22 cellular contexts compared by ENCODE assay signal in genomic region chr19:35320285-35320706, GRCh38. TPM values are rescaled to one million over a fixed set of nuclear protein-coding genes. Genes with fewer than 3 reads are reported as not detected.
DNase-seq lines count a peak whose midpoint lies in the region; ATAC-seq and TF ChIP-seq lines count a peak whose summit lies in the region.
"Had no signal": no experiment of that assay in that cellular context is flagged by ENCODE, and none has a peak within 500 bp of the region (broad histone marks: within the 10 kb centered on the region; RNA-seq: fewer than 3 reads in every experiment).

No MANE protein-coding gene starts in this region.

- no peak overlapping the region for H3K27ac Mint-ChIP-seq in activated CD4-positive, alpha-beta T cell treated with anti-CD3 and anti-CD28 coated beads for 36 hours
- H3K27ac Mint-ChIP-seq: activated naive CD4-positive, alpha-beta T cell treated with anti-CD3 and anti-CD28 coated beads, Interleukin-2, amount 10 ng/mL, durations not matched to agents 7 days and 5 days had no signal

- intact Hi-C loops in activated CD4-positive, alpha-beta T cell treated with anti-CD3 and anti-CD28 coated beads for 36 hours (cut with DNase I, micrococcal nuclease): no loop called here
- intact Hi-C loops in OCI-LY7 (cut with micrococcal nuclease; ENCODE audit: unreplicated experiment) (loop anchor here (1.0 to 2.0 kb wide), 2 partner anchors 10 to 23 kb away; no protein-coding TSS in a partner anchor), left lung (cut with DNase I) (no loop called here), uterus (cut with DNase I; ENCODE audit: low total_unique reads) (no loop called here)

- H3K9me3 Mint-ChIP-seq in activated CD4-positive, alpha-beta T cell treated with anti-CD3 and anti-CD28 coated beads for 36 hours (ENCODE audit: low read depth): no peaks in the 10 kb centered on the region
- H3K9me3 Mint-ChIP-seq: activated naive CD4-positive, alpha-beta T cell treated with anti-CD3 and anti-CD28 coated beads, Interleukin-2, amount 10 ng/mL, durations not matched to agents 7 days and 5 days had no signal

- H4K20me1 ChIP-seq in OCI-LY7 (ENCODE audit: insufficient read depth, low read length): no peaks in the 10 kb centered on the region

- no peaks in the 10 kb centered on the region for H3K9me2 ChIP-seq in OCI-LY7 (ENCODE audit: insufficient read depth, low read length)

- peaks cover 8% of the 10 kb centered on the region; the same call in 1 of the 2 replicates for H3K9me3 ChIP-seq in OCI-LY7 (ENCODE audit: low read length)
- H3K9me3 ChIP-seq in left lung: peaks cover 0 to 6% of the 10 kb centered on the region in 2 donors
- no peaks in the 10 kb centered on the region for H3K9me3 ChIP-seq in uterus

- no peak for DNase-seq in activated CD4-positive, alpha-beta T cell treated with anti-CD3 and anti-CD28 coated beads for 36 hours
- no peak for DNase-seq in activated CD4-positive, alpha-beta T cell treated with anti-CD3 and anti-CD28 coated beads, Interleukin-2, amount 50 U/mL, for 48 hours
- DNase-seq in OCI-LY7 (ENCODE audit: low spot score) (peak; percentile 84), left lung (peak; percentile 44 to 51), MV-4-11 (lab: John Stamatoyannopoulos, UW) (no peak), uterus (no peak)
- DNase-seq in activated CD8-positive, alpha-beta memory T cell treated with anti-CD3 and anti-CD28 coated beads, Interleukin-2, amount 50 U/mL, for 48 hours: no peak
- DNase-seq: activated CD4-positive, alpha-beta T cell treated with anti-CD3 and anti-CD28 coated beads for 1 hour; activated naive CD4-positive, alpha-beta T cell treated with anti-CD3 and anti-CD28 coated beads, Interleukin-2, amount 10 ng/mL, durations not matched to agents 7 days and 5 days; dermis blood vessel endothelial cell; DMS53; NCI-H146; NCI-H226; SHP77 had no signal

- peaks cover 4% of the 10 kb centered on the region for H3K27me3 Mint-ChIP-seq in activated CD4-positive, alpha-beta T cell treated with anti-CD3 and anti-CD28 coated beads for 36 hours

- TF ChIP-seq CTCF in OCI-LY7 (conservative IDR thresholded peaks at IDR 0.05; ENCODE audit: low read length) (no peak), left lung (IDR thresholded peaks at IDR 0.05) (no peak), uterus (IDR thresholded peaks at IDR 0.05) (no peak)

- H3K36me3 ChIP-seq in OCI-LY7 (ENCODE audit: insufficient read depth, low read length): no peaks in the 10 kb centered on the region; the same call in 1 of the 2 replicates
- no peaks in the 10 kb centered on the region for H3K36me3 ChIP-seq in left lung
- H3K36me3 ChIP-seq in uterus: no peaks in the 10 kb centered on the region
- H3K36me3 ChIP-seq: esophagus muscularis mucosa, right atrium auricular region, thoracic aorta had no signal

- POLR2A ChIA-PET in activated CD4-positive, alpha-beta T cell treated with anti-CD3 and anti-CD28 coated beads for 36 hours (lab: Charles Lee): interaction anchor here (0.6 to 0.7 kb wide), 2 partner anchors 27 to 36 kb away, joined by 4 to 6 read pairs; no protein-coding TSS in a partner anchor
- POLR2A ChIA-PET in OCI-LY7 (lab: Charles Lee): interaction anchor here (0.5 to 3.0 kb wide), 13 partner anchors 8 to 323 kb away, joined by 3 to 12 read pairs (median 5); partner anchors contain the start of genes CD22, FFAR1 and MAG

- peak overlapping the region; percentile 57 for H3K4me2 ChIP-seq in OCI-LY7 (ENCODE audit: low read length)

- H3K27me3 ChIP-seq in left lung (no peaks in the 10 kb centered on the region), uterus (no peaks in the 10 kb centered on the region)
- H3K27me3 ChIP-seq: right atrium auricular region had no signal

- no TSS peak for BruUV-seq in OCI-LY7 (replicated peaks; lab: Mats Ljungman, UMichigan)

- no peak overlapping the region for H3K4me3 Mint-ChIP-seq in activated CD4-positive, alpha-beta T cell treated with anti-CD3 and anti-CD28 coated beads for 36 hours
- H3K4me3 Mint-ChIP-seq: activated naive CD4-positive, alpha-beta T cell treated with anti-CD3 and anti-CD28 coated beads, Interleukin-2, amount 10 ng/mL, durations not matched to agents 7 days and 5 days had no signal

- H3K36me3 Mint-ChIP-seq in activated CD4-positive, alpha-beta T cell treated with anti-CD3 and anti-CD28 coated beads for 36 hours (ENCODE audit: low read depth): no peaks in the 10 kb centered on the region
- H3K36me3 Mint-ChIP-seq: activated naive CD4-positive, alpha-beta T cell treated with anti-CD3 and anti-CD28 coated beads, Interleukin-2, amount 10 ng/mL, durations not matched to agents 7 days and 5 days had no signal

- H3K4me1 ChIP-seq in OCI-LY7 (ENCODE audit: insufficient read depth, low read length, poor library complexity, severe bottlenecking) (peaks cover 97% of the 10 kb centered on the region), left lung (peaks cover 0 to 61% of the 10 kb centered on the region in 2 donors), uterus (no peaks in the 10 kb centered on the region)
- H3K4me1 ChIP-seq: right atrium auricular region had no signal

- H3K4me3 ChIP-seq in OCI-LY7 (ENCODE audit: low read depth, low read length, poor library complexity, severe bottlenecking) (peak overlapping the region; percentile 48), left lung (no peak overlapping the region), uterus (no peak overlapping the region)
- H3K4me3 ChIP-seq: esophagus muscularis mucosa, right atrium auricular region, thoracic aorta had no signal

- CTCF ChIA-PET in activated CD4-positive, alpha-beta T cell treated with anti-CD3 and anti-CD28 coated beads for 36 hours (lab: Charles Lee): interaction anchor here (0.6 to 0.7 kb wide), 2 partner anchors 32 to 33 kb away, joined by 3 read pairs; no protein-coding TSS in a partner anchor
- CTCF ChIA-PET in OCI-LY7 (lab: Charles Lee; ENCODE audit: unreplicated experiment): interaction anchor here (1.2 kb wide), 1 partner anchor 11 kb away, joined by 5 read pairs; no protein-coding TSS in a partner anchor

- H3K27ac ChIP-seq in OCI-LY7 (ENCODE audit: low read depth, low read length, poor library complexity, severe bottlenecking) (peak overlapping the region; percentile 88), left lung (peak overlapping the region in 1 of 2 donors; percentile 83), temporal lobe (ENCODE audit: low read depth, low read length) (peak overlapping the region; percentile 10), uterus (no peak overlapping the region)
- H3K27ac ChIP-seq: 22Rv1, C4-2B, esophagus muscularis mucosa, right atrium auricular region, thoracic aorta had no signal

- TF ChIP-seq POLR2A in uterus (IDR thresholded peaks at IDR 0.05): no peak

- ATAC-seq in activated CD4-positive, alpha-beta T cell treated with anti-CD3 and anti-CD28 coated beads for 36 hours: peak; percentile 52
- no peak for ATAC-seq in left lung

- H3K79me2 ChIP-seq in OCI-LY7 (ENCODE audit: insufficient read depth, low read depth, low read length): peaks cover 4% of the 10 kb centered on the region; the same call in 1 of the 2 replicates

- H2AFZ ChIP-seq in OCI-LY7 (ENCODE audit: low read length): peak overlapping the region; percentile 22; the same call in 1 of the 2 replicates

- H3K4me1 Mint-ChIP-seq in activated CD4-positive, alpha-beta T cell treated with anti-CD3 and anti-CD28 coated beads for 36 hours: peaks cover 7% of the 10 kb centered on the region

RNA-seq across cellular contexts. Expression of gene CD22, which starts 8.7 kb away (rescaled TPM):
- 1 to 10 TPM; 3.5 to 4.1 TPM for total RNA-seq in activated CD4-positive, alpha-beta T cell treated with anti-CD3 and anti-CD28 coated beads for 36 hours
- total RNA-seq in OCI-LY7 (2014; rRNA removed; shearing (Covaris generic)): 312 and 413 TPM in 2 replicates
- total RNA-seq in OCI-LY7 (2022) (972 TPM in 2 replicates), left lung (10 to 100 TPM in 1 of 2 donors, 1 to 10 TPM in 1; 6.5 to 13.8 TPM), temporal lobe (not detected), uterus (1 to 10 TPM in 2 of 4 donors, under 1 TPM in 2; under 0.01 to 9.4 (median 1.3) TPM)

RNA-seq across cellular contexts. Expression of gene FFAR1, which starts 27.4 kb away (rescaled TPM):
- under 1 TPM; 0.23 to 0.35 TPM for total RNA-seq in activated CD4-positive, alpha-beta T cell treated with anti-CD3 and anti-CD28 coated beads for 36 hours
- total RNA-seq in OCI-LY7 (2014; rRNA removed; shearing (Covaris generic)): 8.5 and 11.4 TPM in 2 replicates
- 9.8 and 11.6 TPM in 2 replicates for total RNA-seq in OCI-LY7 (2022)
- total RNA-seq in left lung: not detected
- total RNA-seq in temporal lobe: not detected
- under 1 TPM in 1 of 4 donors, not detected in 3; 0.21 TPM for total RNA-seq in uterus
- total RNA-seq: dermis blood vessel endothelial cell; esophagus muscularis mucosa; right atrium auricular region; T-helper 2 cell treated with Interferon-gamma antibody and Interleukin-4, amounts not matched to agents 100 ng/mL and 5 ng/mL, for 36 hours; thoracic aorta had no signal

RNA-seq across cellular contexts. Expression of gene MAG, which starts 28.3 kb away (rescaled TPM):
- under 1 TPM; 0.19 to 0.34 TPM for total RNA-seq in activated CD4-positive, alpha-beta T cell treated with anti-CD3 and anti-CD28 coated beads for 36 hours
- 4.6 and 6.2 TPM in 2 replicates for total RNA-seq in OCI-LY7 (2014; rRNA removed; shearing (Covaris generic))
- total RNA-seq in OCI-LY7 (2022) (8.4 and 10.1 TPM in 2 replicates), left lung (not detected), temporal lobe (0.49 TPM), uterus (10 to 100 TPM in 1 of 4 donors, under 1 TPM in 1, not detected in 2; 0.91 to 15.1 TPM)
- total RNA-seq: dermis blood vessel endothelial cell, mononuclear cell, right atrium auricular region had no signal

RNA-seq across cellular contexts. Expression of gene FFAR3, which starts 38.0 kb away (rescaled TPM):
- total RNA-seq in activated CD4-positive, alpha-beta T cell treated with anti-CD3 and anti-CD28 coated beads for 36 hours: 1 to 10 TPM; 2.4 to 3.1 TPM
- total RNA-seq in OCI-LY7 (2014; rRNA removed; shearing (Covaris generic)): 0.72 TPM in 1 of 2 replicates, not detected in the other
- 0.19 and 0.31 TPM in 2 replicates for total RNA-seq in OCI-LY7 (2022)
- total RNA-seq in left lung: 1 to 10 TPM in 1 of 2 donors, not detected in 1; 1.6 TPM
- under 0.01 TPM for total RNA-seq in temporal lobe
- total RNA-seq in uterus: not detected
- total RNA-seq: right atrium auricular region; T-helper 2 cell treated with Interferon-gamma antibody and Interleukin-4, amounts not matched to agents 100 ng/mL and 5 ng/mL, for 36 hours; thoracic aorta had no signal

RNA-seq across cellular contexts. Expression of gene HAMP, which starts 38.0 kb away (rescaled TPM):
- total RNA-seq in activated CD4-positive, alpha-beta T cell treated with anti-CD3 and anti-CD28 coated beads for 36 hours: under 1 TPM; 0.25 to 0.30 TPM
- total RNA-seq in OCI-LY7 (2014; rRNA removed; shearing (Covaris generic)): 0.19 TPM in 1 of 2 replicates, not detected in the other
- total RNA-seq in OCI-LY7 (2022): 0.83 and 0.89 TPM in 2 replicates
- 1 to 10 TPM; 1.1 to 1.9 TPM for total RNA-seq in left lung
- total RNA-seq in temporal lobe: not detected
- total RNA-seq in uterus: 1 to 10 TPM in 1 of 4 donors, not detected in 3; 1.1 TPM
- total RNA-seq: esophagus muscularis mucosa had no signal

Comparison
In these comparisons a context has a peak if more than half of its experiments do, and no peak if none do; other contexts are left out.
1. DNase-seq: peak in OCI-LY7 (single experiment) and left lung (2 of 2); none in activated CD4-positive, alpha-beta T cell treated with anti-CD3 and anti-CD28 coated beads for 36 hours (single experiment), activated CD4-positive, alpha-beta T cell treated with anti-CD3 and anti-CD28 coated beads, Interleukin-2, amount 50 U/mL, for 48 hours (0 of 2), activated CD8-positive, alpha-beta memory T cell treated with anti-CD3 and anti-CD28 coated beads, Interleukin-2, amount 50 U/mL, for 48 hours (single experiment), MV-4-11 (single experiment) and uterus (0 of 2).
2. H3K27ac ChIP-seq: peak in OCI-LY7 (single experiment) and temporal lobe (single experiment); none in uterus (0 of 2).
3. RNA of gene CD22, which starts 8.7 kb away (total RNA-seq): 312 to 972 TPM in OCI-LY7; 6.5 to 13.8 TPM in left lung, 3.5 to 4.1 TPM in activated CD4-positive, alpha-beta T cell treated with anti-CD3 and anti-CD28 coated beads for 36 hours, under 0.01 to 9.4 TPM in uterus and not detected in temporal lobe (single experiment); every median in the first group is over 10 times any median in the second.